8 cellular contexts compared by ENCODE assay signal in the genomic region with DNA sequence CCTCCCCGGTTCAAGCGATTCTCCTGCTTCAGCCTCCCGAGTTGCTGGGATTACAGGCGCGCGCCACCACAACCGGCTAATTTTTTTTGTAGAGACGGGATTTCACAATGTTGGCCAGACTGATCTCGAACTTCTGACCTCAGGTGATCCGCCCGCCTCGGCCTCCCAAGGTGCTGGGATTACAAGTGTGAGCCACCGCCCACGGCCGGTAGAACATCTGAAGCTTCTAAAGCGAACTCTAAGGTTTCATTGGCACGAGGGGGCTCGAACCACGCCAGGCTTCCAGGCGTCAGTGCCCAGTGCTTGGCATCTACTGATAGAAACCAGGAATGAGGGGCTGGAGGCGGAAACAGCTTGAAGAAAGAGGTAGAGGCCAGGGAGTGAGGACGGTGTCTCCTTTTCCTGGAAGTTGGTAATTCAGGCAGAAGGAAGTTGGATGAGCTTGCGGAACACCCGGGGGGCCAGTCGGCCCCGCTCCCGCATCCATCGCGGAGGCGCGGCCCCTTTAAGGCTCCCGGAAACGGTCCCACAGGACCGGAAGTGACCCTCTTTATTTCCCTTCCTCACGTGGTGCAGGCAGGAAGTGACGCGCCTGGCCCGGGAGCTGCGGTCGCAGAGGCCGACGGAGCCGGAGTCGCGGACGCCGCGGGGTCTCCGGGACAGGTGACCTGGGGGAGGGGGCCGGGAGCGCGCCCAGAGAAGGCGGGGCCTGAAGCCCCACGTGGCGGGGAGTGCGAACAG. TPM values are rescaled to one million over a fixed set of nuclear protein-coding genes. Genes with fewer than 3 reads are reported as not detected.
DNase-seq lines count a peak whose midpoint lies in the region; TF ChIP-seq lines count a peak whose summit lies in the region.

Gene CCDC9 (plus strand): TSS at position 579 of the 741 bp plus-strand sequence. CDS start 1,876 bp downstream, outside the sequence.

- H3K27me3 Mint-ChIP-seq in activated naive CD4-positive, alpha-beta T cell treated with anti-CD3 and anti-CD28 coated beads for 36 hours (ENCODE audit: low read depth), result no peaks in the 10 kb centered on the region

- H3K4me1 ChIP-seq in ES-I3 (ENCODE audit: insufficient read depth, low read length) (peaks cover 6% of the 10 kb centered on the region; the same call in 1 of the 2 replicates), thymus (ENCODE audit: control insufficient read depth, insufficient read depth, low read length) (peaks cover 10% of the 10 kb centered on the region)

- H3K27ac ChIP-seq in RWPE1 (peak within 1 kb of the TSS; percentile 98), thymus (ENCODE audit: low read depth) (peak within 1 kb of the TSS; percentile 91)

- H3K9me3 Mint-ChIP-seq in activated naive CD4-positive, alpha-beta T cell treated with anti-CD3 and anti-CD28 coated beads for 36 hours, result no peaks in the 10 kb centered on the region

- H3K9me3 ChIP-seq in ES-I3 (ENCODE audit: control insufficient read depth, insufficient read depth, low read length), result no peaks in the 10 kb centered on the region
- no peaks in the 10 kb centered on the region for H3K9me3 ChIP-seq in thymus (ENCODE audit: control insufficient read depth)

- H3K9ac ChIP-seq in ES-I3 (ENCODE audit: low read depth, low read length), result peak within 1 kb of the TSS; percentile 86

- intact Hi-C loops in activated naive CD4-positive, alpha-beta T cell treated with anti-CD3 and anti-CD28 coated beads for 36 hours (cut with micrococcal nuclease), result loop anchor here (1.0 to 5.0 kb wide), 8 partner anchors 12 to 539 kb away; partner anchors contain the start of genes ARHGAP35, PRKD2 and ZC3H4

- POLR2A ChIA-PET in RWPE1 (lab: Yijun Ruan, JAX; ENCODE audit: low non-redundant PET), result interaction anchor here (0.6 to 1.9 kb wide), 3 partner anchors 18 to 35 kb away, joined by 4 to 18 read pairs (median 6); no protein-coding TSS in a partner anchor

- no peak for TF ChIP-seq CTCF in RWPE1 (conservative IDR thresholded peaks at IDR 0.05; ENCODE audit: low read depth)

- 20% methylated on average over 56 of the region's 56 CpGs for WGBS in thymus

- peak within 1 kb of the TSS; percentile 96 for H3K27ac Mint-ChIP-seq in activated naive CD4-positive, alpha-beta T cell treated with anti-CD3 and anti-CD28 coated beads for 36 hours

- no peaks in the 10 kb centered on the region for H3K27me3 ChIP-seq in thymus (ENCODE audit: control insufficient read depth, insufficient read depth)

- H3K4me3 Mint-ChIP-seq in activated naive CD4-positive, alpha-beta T cell treated with anti-CD3 and anti-CD28 coated beads for 36 hours, result peak within 1 kb of the TSS; percentile 88

- peaks cover 35% of the 10 kb centered on the region for H3K36me3 Mint-ChIP-seq in activated naive CD4-positive, alpha-beta T cell treated with anti-CD3 and anti-CD28 coated beads for 36 hours (ENCODE audit: low read depth)

- peaks cover 37% of the 10 kb centered on the region for H3K4me1 Mint-ChIP-seq in activated naive CD4-positive, alpha-beta T cell treated with anti-CD3 and anti-CD28 coated beads for 36 hours (ENCODE audit: low read depth)

- CTCF ChIA-PET in RWPE1 (lab: Yijun Ruan, JAX), result interaction anchor here (0.5 to 1.2 kb wide), 6 partner anchors 8 to 242 kb away, joined by 3 to 6 read pairs (median 4); no protein-coding TSS in a partner anchor
- CTCF ChIA-PET in activated naive CD4-positive, alpha-beta T cell treated with anti-CD3 and anti-CD28 coated beads for 36 hours (lab: Charles Lee), result interaction anchor here (0.7 to 2.8 kb wide), 6 partner anchors 9 to 259 kb away, joined by 3 to 20 read pairs (median 7); no protein-coding TSS in a partner anchor

- DNase-seq in H4 (ENCODE audit: low spot score) (peak; percentile 98), LoVo (ENCODE audit: low spot score) (peak; percentile 95), RWPE1 (ENCODE audit: low spot score) (no peak), globus pallidus (ENCODE audit: low spot score) (peak; percentile 95), nucleus accumbens (lab: John Stamatoyannopoulos, UW) (peak in 54 of 56 donors; percentile 91 to 100 (median 98))
- DNase-seq in activated naive CD4-positive, alpha-beta T cell treated with anti-CD3 and anti-CD28 coated beads for 36 hours, result peak; percentile 98

- H3K36me3 ChIP-seq in ES-I3 (ENCODE audit: insufficient read depth, low read length), result no peaks in the 10 kb centered on the region; the same call in 1 of the 2 replicates
- peaks cover 30% of the 10 kb centered on the region for H3K36me3 ChIP-seq in thymus (ENCODE audit: control insufficient read depth, insufficient read depth)

- peak within 1 kb of the TSS; percentile 83 for H3K4me3 ChIP-seq in thymus (ENCODE audit: low read length)

RNA-seq across cellular contexts. Expression of gene CCDC9, which starts in this region (rescaled TPM):
- 3.4 and 3.6 TPM in 2 replicates for total RNA-seq in H4 (2014; rRNA removed; shearing (Covaris generic))
- 10 to 100 TPM; 43.6 to 47.7 TPM for total RNA-seq in activated naive CD4-positive, alpha-beta T cell treated with anti-CD3 and anti-CD28 coated beads for 36 hours
- 27.4 TPM for polyA plus RNA-seq in thymus
